ENCODE assay signal across 29 cellular contexts in genomic region chr4:73765296-73765695, GRCh38. TPM values are rescaled to one million over a fixed set of nuclear protein-coding genes. Genes with fewer than 3 reads are reported as not detected.
"Had no signal": no experiment of that assay in that cellular context is flagged by ENCODE, and none has a peak within 500 bp of the region (broad histone marks: within the 10 kb centered on the region; RNA-seq: fewer than 3 reads in every experiment).

No MANE protein-coding gene starts in this region.

- H3K36me3 ChIP-seq: neural progenitor cell, ovary, right lobe of liver, sigmoid colon, stomach, thoracic aorta, thyroid gland, tibial nerve, upper lobe of left lung, vagina had no signal

- H3K9me3 Mint-ChIP-seq: nephron; neural progenitor cell; stimulated activated effector memory CD8-positive, alpha-beta T cell treated with anti-CD3 and anti-CD28 coated beads, Interleukin-12 subunit alpha, Interleukin-12 subunit beta, amount 100 ng/mL, for 72 hours; stimulated activated naive B cell treated with anti-CD40 and anti-IgM and Interleukin-4, amounts not matched to agents 10 μg/mL and 1 μg/mL and 100 μg/mL, for 72 hours had no signal

- H3K4me1 Mint-ChIP-seq: natural killer cell; nephron; neural progenitor cell; stimulated activated effector memory CD8-positive, alpha-beta T cell treated with anti-CD3 and anti-CD28 coated beads, Interleukin-12 subunit alpha, Interleukin-12 subunit beta, amount 100 ng/mL, for 72 hours had no signal

- H2AFZ ChIP-seq: neural progenitor cell, parathyroid adenoma had no signal

- H3K27me3 ChIP-seq: neural progenitor cell, ovary, right lobe of liver, sigmoid colon, stomach, thyroid gland, tibial nerve, upper lobe of left lung, vagina had no signal

- H3K4me2 ChIP-seq: neural progenitor cell had no signal

- H3K27ac ChIP-seq: neural progenitor cell, ovary, parathyroid adenoma, psoas muscle, right lobe of liver, sigmoid colon, stomach, thoracic aorta, thyroid gland, tibial nerve, upper lobe of left lung, vagina had no signal

- ATAC-seq: natural killer cell; psoas muscle; right cardiac atrium; right lobe of liver; stimulated activated effector memory CD8-positive, alpha-beta T cell treated with anti-CD3 and anti-CD28 coated beads, Interleukin-12 subunit alpha, Interleukin-12 subunit beta, amount 100 ng/mL, for 72 hours; stimulated activated naive B cell treated with anti-CD40 and anti-IgM and Interleukin-4, amounts not matched to agents 10 μg/mL and 1 μg/mL and 100 μg/mL, for 72 hours had no signal

- H3K9me3 ChIP-seq: ovary, psoas muscle, right lobe of liver, sigmoid colon, stomach, thoracic aorta, thyroid gland, tibial nerve, upper lobe of left lung, vagina had no signal

- DNase-seq: natural killer cell; occipital lobe; ovary; posterior cingulate gyrus; psoas muscle; right cardiac atrium; right lobe of liver; sigmoid colon; small intestine; stimulated activated CD4-positive, alpha-beta T cell treated with anti-CD3 and anti-CD28 coated beads, Interleukin-15, amount 100 ng/mL, for 24 hours; stimulated activated CD4-positive, alpha-beta T cell treated with anti-CD3 and anti-CD28 coated beads, Interleukin-2, amount 100 ng/mL, for 24 hours; stimulated activated CD4-positive, alpha-beta T cell treated with anti-CD3 and anti-CD28 coated beads, Interleukin-2, amount 100 ng/mL, for 48 hours; stimulated activated CD4-positive, alpha-beta T cell treated with anti-CD3 and anti-CD28 coated beads, Interleukin-4, amount 100 ng/mL, for 24 hours; stimulated activated naive B cell treated with anti-CD40 and anti-IgM and Interleukin-4, amounts not matched to agents 10 μg/mL and 1 μg/mL and 100 μg/mL, for 72 hours; stimulated activated naive CD4-positive, alpha-beta T cell treated with Interleukin-2 at 50 U/mL for 16 hours; stomach; thyroid gland; trophoblast cell; upper lobe of left lung had no signal

- H3K36me3 Mint-ChIP-seq: natural killer cell; neural progenitor cell; stimulated activated effector memory CD8-positive, alpha-beta T cell treated with anti-CD3 and anti-CD28 coated beads, Interleukin-12 subunit alpha, Interleukin-12 subunit beta, amount 100 ng/mL, for 72 hours; stimulated activated naive B cell treated with anti-CD40 and anti-IgM and Interleukin-4, amounts not matched to agents 10 μg/mL and 1 μg/mL and 100 μg/mL, for 72 hours had no signal

- H3K27ac Mint-ChIP-seq: natural killer cell; nephron; neural progenitor cell; progenitor cell of endocrine pancreas; stimulated activated effector memory CD8-positive, alpha-beta T cell treated with anti-CD3 and anti-CD28 coated beads, Interleukin-12 subunit alpha, Interleukin-12 subunit beta, amount 100 ng/mL, for 72 hours; stimulated activated naive B cell treated with anti-CD40 and anti-IgM and Interleukin-4, amounts not matched to agents 10 μg/mL and 1 μg/mL and 100 μg/mL, for 72 hours; stimulated activated naive CD8-positive, alpha-beta T cell treated with anti-CD3 and anti-CD28 coated beads, Interleukin-15, Interleukin-2, amounts not matched to agents 100 ng/mL and 50 ng/mL, for 24 hours had no signal

- H3K27me3 Mint-ChIP-seq: stimulated activated naive B cell treated with anti-CD40 and anti-IgM and Interleukin-4, amounts not matched to agents 10 μg/mL and 1 μg/mL and 100 μg/mL, for 72 hours; stimulated activated naive CD8-positive, alpha-beta T cell treated with anti-CD3 and anti-CD28 coated beads, Interleukin-15, Interleukin-2, amounts not matched to agents 100 ng/mL and 50 ng/mL, for 24 hours had no signal

- H3K4me1 ChIP-seq: neural progenitor cell, parathyroid adenoma, psoas muscle, right lobe of liver, sigmoid colon, thyroid gland, tibial nerve, upper lobe of left lung, vagina had no signal

- H3K79me2 ChIP-seq: parathyroid adenoma had no signal

- H3K4me3 ChIP-seq: neural progenitor cell, ovary, psoas muscle, right lobe of liver, sigmoid colon, stomach, thoracic aorta, thyroid gland, tibial nerve, upper lobe of left lung, vagina had no signal

- H3K4me3 Mint-ChIP-seq: natural killer cell; nephron; neural progenitor cell; stimulated activated effector memory CD8-positive, alpha-beta T cell treated with anti-CD3 and anti-CD28 coated beads, Interleukin-12 subunit alpha, Interleukin-12 subunit beta, amount 100 ng/mL, for 72 hours; stimulated activated naive B cell treated with anti-CD40 and anti-IgM and Interleukin-4, amounts not matched to agents 10 μg/mL and 1 μg/mL and 100 μg/mL, for 72 hours; stimulated activated naive CD8-positive, alpha-beta T cell treated with anti-CD3 and anti-CD28 coated beads, Interleukin-15, Interleukin-2, amounts not matched to agents 100 ng/mL and 50 ng/mL, for 24 hours had no signal

- H3K9ac ChIP-seq: neural progenitor cell, parathyroid adenoma had no signal

RNA-seq across cellular contexts. Expression of gene CXCL8, which starts 24.9 kb away (rescaled TPM):
- polyA plus RNA-seq: neural cell had no signal
